1 cellular context compared by ENCODE assay signal in the genomic region with DNA sequence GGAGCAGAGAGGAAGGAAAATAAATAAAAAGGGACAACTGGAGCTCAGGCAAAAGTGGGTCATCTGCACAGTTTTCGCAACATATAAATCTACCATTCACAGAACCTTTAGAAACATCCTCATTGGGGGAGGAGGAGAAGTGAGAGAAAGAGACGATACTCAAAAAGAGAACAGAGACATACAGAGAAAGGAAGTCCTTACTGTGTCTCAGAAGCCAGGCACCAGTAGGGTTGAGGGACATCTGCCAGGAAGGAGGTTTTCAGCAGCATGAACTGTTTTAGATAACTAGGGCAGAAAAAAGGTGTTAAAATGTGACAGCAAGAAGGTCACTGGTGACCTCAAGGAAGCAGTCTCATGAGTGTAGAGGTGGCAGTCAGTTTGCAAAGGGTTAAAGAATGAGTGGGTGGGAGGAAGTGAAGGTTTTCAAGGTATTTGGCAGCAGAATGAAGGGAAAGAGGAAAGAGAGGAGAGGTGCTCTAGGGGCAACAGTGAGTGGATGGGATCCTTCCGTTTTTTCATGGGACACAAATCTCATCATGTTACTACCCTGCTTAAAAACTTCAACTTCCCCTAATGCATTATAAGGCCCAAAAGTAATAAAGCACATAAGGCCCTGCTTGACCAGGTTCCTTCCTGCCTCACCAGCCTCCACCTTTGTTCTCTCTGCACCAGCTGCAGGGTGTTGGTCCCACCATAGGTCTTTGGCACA.
TF ChIP-seq lines count a peak whose summit lies in the region.

No MANE protein-coding gene starts in this region.

TF ChIP-seq in HepG2, 621 proteins besides CTCF, POLR2A, EP300 and RAD21:
- no peak for TF ChIP-seq TCF12 (IDR thresholded peaks at IDR 0.05)
- TF ChIP-seq TCF12 (CRISPR knock-in tag; IDR thresholded peaks at IDR 0.05), result no peak
- peak; percentile 80; the same call in 1 of the 2 replicates for TF ChIP-seq ZNF652 (CRISPR knock-in tag; IDR thresholded peaks at IDR 0.05; ENCODE audit: borderline replicate concordance, low read depth)
- TF ChIP-seq ASH2L (IDR thresholded peaks at IDR 0.05; ENCODE audit: insufficient read length, low read depth, low read length), result no peak
